In the genomic region with DNA sequence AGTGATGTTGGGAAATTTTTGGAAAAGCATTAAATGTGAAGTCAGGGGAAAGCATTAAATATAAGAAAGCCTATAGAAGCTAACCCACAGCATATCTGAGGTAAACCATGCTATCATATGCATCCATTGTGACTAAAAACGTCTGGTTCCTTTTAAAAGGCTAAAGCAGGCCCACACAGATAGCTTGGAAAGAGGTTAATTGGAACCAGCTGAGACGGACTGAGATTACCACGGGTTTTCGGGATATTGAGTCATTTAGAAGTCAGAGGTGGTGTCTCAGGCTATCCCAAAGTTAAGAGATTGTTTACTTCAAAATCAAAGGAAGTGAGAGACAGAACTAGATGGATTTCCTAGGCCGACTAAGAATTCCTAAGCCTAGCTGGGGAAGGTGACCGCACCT, we compare ENCODE assay signal across 15 cellular contexts.
DNase-seq lines count a peak whose midpoint lies in the region; ATAC-seq and TF ChIP-seq lines count a peak whose summit lies in the region.
"Had no signal": no experiment of that assay in that cellular context is flagged by ENCODE, and none has a peak within 500 bp of the region (broad histone marks: within the 10 kb centered on the region; RNA-seq: fewer than 3 reads in every experiment).

No MANE protein-coding gene starts in this region.

- H3K9me3 ChIP-seq in SK-N-SH = no peaks in the 10 kb centered on the region
- H3K9me3 ChIP-seq in smooth muscle cell (replicated peaks; ENCODE audit: low read depth) = no peaks in the 10 kb centered on the region
- H3K9me3 ChIP-seq in upper lobe of left lung = no peaks in the 10 kb centered on the region

- WGBS in SK-N-SH (ENCODE audit: low lambda C conversion rate) = 30% methylated on average over 6 of the region's 6 CpGs
- 32% methylated on average over 6 of the region's 6 CpGs for WGBS in smooth muscle cell (ENCODE audit: low lambda C conversion rate)
- 64 to 76% methylated on average over 6 of the region's 6 CpGs for WGBS in upper lobe of left lung, 2 donors

- H3K27ac ChIP-seq in SK-N-SH (ENCODE audit: low read depth in 2 of 2, low read length in 1 of 2) (peak overlapping the region in 1 of 2 experiments; percentile 94; a peak in 2 of 4 replicates), smooth muscle cell (ENCODE audit: low read depth) (peak overlapping the region; percentile 65), upper lobe of left lung (no peak overlapping the region)

- no peak for TF ChIP-seq EP300 in SK-N-SH (IDR thresholded peaks at IDR 0.05; ENCODE audit: borderline replicate concordance in 1 of 2, low read depth in 1 of 2, low read length in 1 of 2)
- TF ChIP-seq EP300 in upper lobe of left lung (IDR thresholded peaks at IDR 0.05) = no peak

- H4K20me1 ChIP-seq in SK-N-SH (ENCODE audit: insufficient read depth) (no peaks in the 10 kb centered on the region), smooth muscle cell (ENCODE audit: low read depth) (no peaks in the 10 kb centered on the region)

- no peak overlapping the region for H2AFZ ChIP-seq in SK-N-SH (ENCODE audit: low read depth)
- no peak overlapping the region for H2AFZ ChIP-seq in smooth muscle cell (ENCODE audit: low read depth)

- H3K9ac ChIP-seq in SK-N-SH (no peak overlapping the region), smooth muscle cell (ENCODE audit: low read depth) (no peak overlapping the region)

- H3K4me2 ChIP-seq in SK-N-SH = no peak overlapping the region
- peak overlapping the region; percentile 13 for H3K4me2 ChIP-seq in smooth muscle cell

- H3K27me3 ChIP-seq in SK-N-SH (ENCODE audit: insufficient read depth) = peaks cover 5% of the 10 kb centered on the region; the same call in 1 of the 2 replicates
- H3K27me3 ChIP-seq in smooth muscle cell (ENCODE audit: low read depth) = peaks cover 4% of the 10 kb centered on the region
- H3K27me3 ChIP-seq in upper lobe of left lung = no peaks in the 10 kb centered on the region

- no peak for TF ChIP-seq POLR2A in upper lobe of left lung (IDR thresholded peaks at IDR 0.05)

- H3K4me1 ChIP-seq in SK-N-SH (ENCODE audit: control insufficient read depth in 1 of 2, insufficient read depth in 2 of 2, low read depth in 1 of 2, low read length in 1 of 2) (peaks cover 0 to 8% of the 10 kb centered on the region in 2 experiments; a peak in 2 of 4 replicates), smooth muscle cell (ENCODE audit: low read depth) (no peaks in the 10 kb centered on the region), upper lobe of left lung (no peaks in the 10 kb centered on the region)
- H3K4me1 ChIP-seq: Caco-2 had no signal

- POLR2A ChIA-PET in SK-N-SH (lab: Yijun Ruan, JAX) = no interaction called here
- POLR2A ChIA-PET in HEK293T (lab: Yijun Ruan, JAX) = no interaction called here

- H3F3A ChIP-seq in SK-N-SH (replicated peaks; ENCODE audit: insufficient read depth) = no peaks in the 10 kb centered on the region
- no peaks in the 10 kb centered on the region for H3F3A ChIP-seq in smooth muscle cell (ENCODE audit: low read depth)

- H3K36me3 ChIP-seq in SK-N-SH (replicated peaks in 1 of 2; ENCODE audit: control insufficient read depth in 1 of 2, insufficient read depth in 2 of 2, low read length in 1 of 2) (no peaks in the 10 kb centered on the region), smooth muscle cell (ENCODE audit: low read depth) (no peaks in the 10 kb centered on the region), upper lobe of left lung (no peaks in the 10 kb centered on the region)

- H3K9me2 ChIP-seq in SK-N-SH = no peaks in the 10 kb centered on the region

- DNase-seq in GM03348 (ENCODE audit: low spot score) (peak; percentile 75), SK-N-SH (peak; percentile 61), fibroblast of pulmonary artery (ENCODE audit: low read depth) (peak; percentile 21), smooth muscle cell (lab: John Stamatoyannopoulos, UW; ENCODE audit: unreplicated experiment) (no peak), upper lobe of left lung (no peak), HEK293T (ENCODE audit: extremely low spot score) (no peak), medulla oblongata (ENCODE audit: extremely low spot score) (no peak)
- DNase-seq in stimulated activated CD4-positive, alpha-beta T cell treated with anti-CD3 and anti-CD28 coated beads, Interleukin-2, amount 100 ng/mL, for 24 hours = no peak
- DNase-seq: Caco-2, H7, Kasumi-1, NCI-H187 treated with DMSO at 0.1 percent for 48 hours, NCI-H446 treated with DMSO at 0.1 percent for 48 hours, NCI-H748 treated with DMSO at 0.1 percent for 48 hours, Right ventricle myocardium superior had no signal

- H3K4me3 ChIP-seq in SK-N-SH (ENCODE audit: low read depth in 2 of 2, low read length in 1 of 2) = no peak overlapping the region
- H3K4me3 ChIP-seq in fibroblast of pulmonary artery (replicated peaks; ENCODE audit: low read depth, low read length) = no peak overlapping the region
- H3K4me3 ChIP-seq in smooth muscle cell = no peak overlapping the region
- H3K4me3 ChIP-seq in upper lobe of left lung = no peak overlapping the region

- CTCF ChIA-PET in SK-N-SH (lab: Yijun Ruan, JAX) = interaction anchor here (0.8 to 2.1 kb wide), 4 partner anchors 21 to 121 kb away, joined by 3 to 9 read pairs (median 4); no protein-coding TSS in a partner anchor
- CTCF ChIA-PET in HEK293T (lab: Yijun Ruan, JAX) = no interaction called here

- H3K79me2 ChIP-seq in SK-N-SH (ENCODE audit: insufficient read depth) (no peaks in the 10 kb centered on the region), smooth muscle cell (ENCODE audit: low read depth) (no peaks in the 10 kb centered on the region)

- no peak for TF ChIP-seq RAD21 in SK-N-SH (IDR thresholded peaks at IDR 0.05; ENCODE audit: low read length)

- TF ChIP-seq CTCF in SK-N-SH (IDR thresholded peaks at IDR 0.05) (no peak), fibroblast of pulmonary artery (IDR thresholded peaks at IDR 0.05; ENCODE audit: low read length, missing control alignments) (no peak), smooth muscle cell (IDR thresholded peaks at IDR 0.05; ENCODE audit: borderline replicate concordance, insufficient read depth, poor library complexity, severe bottlenecking) (no peak), upper lobe of left lung (IDR thresholded peaks at IDR 0.05) (no peak)

- no peak for ATAC-seq in upper lobe of left lung (ENCODE audit: low FRiP score in 2 of 2)

TF ChIP-seq in SK-N-SH, 30 proteins besides CTCF, POLR2A, EP300 and RAD21 (continues in another document):
- TF ChIP-seq TAF1 (IDR thresholded peaks at IDR 0.05; ENCODE audit: borderline replicate concordance, low read depth, low read length) = no peak
- TF ChIP-seq CHD2 (IDR thresholded peaks at IDR 0.05; ENCODE audit: low read length, partially characterized antibody) = no peak
- TF ChIP-seq FOXJ3 (CRISPR knock-in tag; IDR thresholded peaks at IDR 0.05) = no peak
- TF ChIP-seq FOSL2 (IDR thresholded peaks at IDR 0.05; ENCODE audit: borderline replicate concordance, low read depth) = no peak
- peak; percentile 9; the same call in 1 of the 2 replicates for TF ChIP-seq RCOR1 (IDR thresholded peaks at IDR 0.05; ENCODE audit: low read length)
- TF ChIP-seq RFX5 (IDR thresholded peaks at IDR 0.05; ENCODE audit: low read length) = no peak
- peak; percentile 14; the same call in 1 of the 2 replicates for TF ChIP-seq GATA2 (CRISPR knock-in tag; IDR thresholded peaks at IDR 0.05)
- TF ChIP-seq, protein P1, sequence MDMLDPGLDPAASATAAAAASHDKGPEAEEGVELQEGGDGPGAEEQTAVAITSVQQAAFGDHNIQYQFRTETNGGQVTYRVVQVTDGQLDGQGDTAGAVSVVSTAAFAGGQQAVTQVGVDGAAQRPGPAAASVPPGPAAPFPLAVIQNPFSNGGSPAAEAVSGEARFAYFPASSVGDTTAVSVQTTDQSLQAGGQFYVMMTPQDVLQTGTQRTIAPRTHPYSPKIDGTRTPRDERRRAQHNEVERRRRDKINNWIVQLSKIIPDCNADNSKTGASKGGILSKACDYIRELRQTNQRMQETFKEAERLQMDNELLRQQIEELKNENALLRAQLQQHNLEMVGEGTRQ (IDR thresholded peaks at IDR 0.05; ENCODE audit: borderline replicate concordance, low read depth, low read length) = no peak
- no peak for TF ChIP-seq RXRA (IDR thresholded peaks at IDR 0.05; ENCODE audit: borderline replicate concordance, low read depth)
- TF ChIP-seq TCF12 (IDR thresholded peaks at IDR 0.05) = peak; percentile 45; the same call in 1 of the 2 replicates
- no peak for TF ChIP-seq MEF2A (IDR thresholded peaks at IDR 0.05; ENCODE audit: borderline replicate concordance, low read depth)

TF ChIP-seq in HEK293T, 16 proteins besides CTCF, POLR2A, EP300 and RAD21:
- TF ChIP-seq, protein P2, sequence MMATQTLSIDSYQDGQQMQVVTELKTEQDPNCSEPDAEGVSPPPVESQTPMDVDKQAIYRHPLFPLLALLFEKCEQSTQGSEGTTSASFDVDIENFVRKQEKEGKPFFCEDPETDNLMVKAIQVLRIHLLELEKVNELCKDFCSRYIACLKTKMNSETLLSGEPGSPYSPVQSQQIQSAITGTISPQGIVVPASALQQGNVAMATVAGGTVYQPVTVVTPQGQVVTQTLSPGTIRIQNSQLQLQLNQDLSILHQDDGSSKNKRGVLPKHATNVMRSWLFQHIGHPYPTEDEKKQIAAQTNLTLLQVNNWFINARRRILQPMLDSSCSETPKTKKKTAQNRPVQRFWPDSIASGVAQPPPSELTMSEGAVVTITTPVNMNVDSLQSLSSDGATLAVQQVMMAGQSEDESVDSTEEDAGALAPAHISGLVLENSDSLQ (IDR thresholded peaks at IDR 0.05) = no peak
- TF ChIP-seq LEF1 (IDR thresholded peaks at IDR 0.05; ENCODE audit: borderline replicate concordance) (no peak), SP1 (IDR thresholded peaks at IDR 0.05) (no peak), ARNT (IDR thresholded peaks at IDR 0.05) (no peak), L3MBTL2 (conservative IDR thresholded peaks at IDR 0.05) (no peak), TARDBP (IDR thresholded peaks at IDR 0.05) (no peak), NFRKB (IDR thresholded peaks at IDR 0.05) (no peak), SUZ12 (IDR thresholded peaks at IDR 0.05) (no peak), FOXM1 (IDR thresholded peaks at IDR 0.05; ENCODE audit: borderline replicate concordance) (no peak)
TF ChIP-seq in HEK293T: peak in this region for 0.

Comparison
In these comparisons a context has a peak if more than half of its experiments do, and no peak if none do; other contexts are left out.
1. DNase-seq: peak in GM03348 (single experiment), SK-N-SH (single experiment) and fibroblast of pulmonary artery (single experiment); none in smooth muscle cell (single experiment), upper lobe of left lung (0 of 2), HEK293T (single experiment), medulla oblongata (single experiment) and stimulated activated CD4-positive, alpha-beta T cell treated with anti-CD3 and anti-CD28 coated beads, Interleukin-2, amount 100 ng/mL, for 24 hours (0 of 2).